In the genomic region with DNA sequence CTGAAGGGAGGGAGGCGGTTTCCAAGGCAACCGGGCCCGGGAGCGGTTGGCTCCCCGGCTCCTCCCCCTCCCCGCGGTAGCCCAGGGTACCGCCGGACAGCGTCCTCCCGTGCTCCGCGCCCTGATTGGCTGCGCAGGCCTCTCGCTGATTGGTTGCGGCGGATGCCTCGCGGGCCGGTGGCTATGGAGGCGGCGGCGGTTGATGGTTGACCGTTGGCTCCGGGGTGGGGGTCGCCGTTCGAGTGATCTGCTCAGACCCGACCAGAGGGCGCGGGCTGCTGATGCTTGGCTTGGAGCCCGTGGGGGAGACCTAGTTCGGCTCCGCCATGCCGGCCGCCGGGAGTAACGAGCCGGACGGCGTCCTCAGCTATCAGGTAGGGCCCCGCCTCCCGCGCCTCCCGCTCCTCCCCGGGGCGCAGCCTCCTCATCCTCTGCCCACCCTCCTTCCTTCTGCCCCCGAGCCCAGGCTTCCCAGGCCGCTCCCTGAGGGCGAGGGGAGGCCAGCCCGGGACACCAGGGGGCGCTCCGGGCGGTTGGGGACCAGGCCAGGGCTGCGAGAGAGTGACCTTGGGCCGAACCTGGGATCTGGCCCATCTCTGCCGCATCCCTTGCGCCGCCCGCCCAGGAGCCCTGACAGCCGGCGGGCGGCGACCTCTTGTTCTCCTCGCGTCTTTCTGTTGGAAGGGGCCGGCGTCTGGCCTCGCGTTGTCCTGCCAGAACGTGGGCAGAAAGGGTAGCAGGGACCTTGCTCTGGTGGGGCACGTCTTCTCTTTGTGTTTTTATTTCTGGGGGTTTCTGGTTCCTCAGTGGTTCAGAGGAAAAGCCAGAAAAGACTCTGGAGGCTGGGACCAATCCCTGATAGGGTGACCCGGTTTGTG, we compare ENCODE assay signal across 8 cellular contexts. TPM values are rescaled to one million over a fixed set of nuclear protein-coding genes. Genes with fewer than 3 reads are reported as not detected.
DNase-seq lines count a peak whose midpoint lies in the region; ATAC-seq, FAIRE-seq and TF ChIP-seq lines count a peak whose summit lies in the region.

A gene (plus strand): TSS at position 170 of the 878 bp plus-strand sequence. CDS start 157 bp downstream, at position 327.

- H3K27me3 ChIP-seq in DND-41 (ENCODE audit: insufficient read depth, low read length, poor library complexity), result no peaks in the 10 kb centered on the region
- H3K27me3 ChIP-seq in GM23248 (replicated peaks; ENCODE audit: insufficient read depth), result no peaks in the 10 kb centered on the region
- H3K27me3 ChIP-seq in neuron (ENCODE audit: insufficient read depth, low read length), result no peaks in the 10 kb centered on the region
- peaks cover 3 to 8% of the 10 kb centered on the region in 2 donors for H3K27me3 ChIP-seq in stomach smooth muscle (ENCODE audit: control insufficient read depth in 1 of 2, insufficient read depth in 2 of 2, low read length in 2 of 2)

- TF ChIP-seq CTCF in DND-41 (IDR thresholded peaks at IDR 0.05; ENCODE audit: borderline replicate concordance, extremely low read depth, low read length, poor library complexity, severe bottlenecking) (peak; percentile 74), LNCAP (IDR thresholded peaks at IDR 0.05) (peak; percentile 79)

- H3K4me2 ChIP-seq in DND-41 (ENCODE audit: insufficient read depth, low read length), result peak within 1 kb of the TSS; percentile 70
- peak within 1 kb of the TSS; percentile 74 for H3K4me2 ChIP-seq in GM23248 (ENCODE audit: unreplicated experiment)

- H3K4me1 ChIP-seq in DND-41 (ENCODE audit: insufficient read depth, low read length), result peaks cover 22% of the 10 kb centered on the region
- H3K4me1 ChIP-seq in GM23248 (ENCODE audit: insufficient read depth), result peaks cover 6% of the 10 kb centered on the region; the same call in 1 of the 2 replicates
- H3K4me1 ChIP-seq in neuron (ENCODE audit: insufficient read depth, low read length), result peaks cover 29% of the 10 kb centered on the region
- H3K4me1 ChIP-seq in stomach smooth muscle (ENCODE audit: control insufficient read depth, insufficient read depth, low read length), result peaks cover 7% of the 10 kb centered on the region

- peak within 1 kb of the TSS; percentile 16 to 62; a peak in 3 of 4 replicates for H3K4me3 ChIP-seq in DND-41 (ENCODE audit: low read depth in 1 of 2, low read length in 2 of 2)
- peak within 1 kb of the TSS; percentile 74 for H3K4me3 ChIP-seq in GM23248
- H3K4me3 ChIP-seq in neuron (ENCODE audit: low read length), result peak within 1 kb of the TSS; percentile 66
- H3K4me3 ChIP-seq in stomach smooth muscle (ENCODE audit: low read length in 2 of 2), result peak within 1 kb of the TSS; percentile 36 to 77

- no peaks in the 10 kb centered on the region for H3K79me2 ChIP-seq in DND-41 (ENCODE audit: insufficient read depth, low read length)
- no peaks in the 10 kb centered on the region for H3K79me2 ChIP-seq in GM23248 (ENCODE audit: insufficient read depth)

- peak; percentile 78 for ATAC-seq in DND-41 (ENCODE audit: insufficient read depth, low read depth)

- no peaks in the 10 kb centered on the region for H4K20me1 ChIP-seq in DND-41 (ENCODE audit: insufficient read depth, low read length)
- no peaks in the 10 kb centered on the region for H4K20me1 ChIP-seq in GM23248 (ENCODE audit: insufficient read depth)

- no peaks in the 10 kb centered on the region for H3K9me2 ChIP-seq in GM23248 (ENCODE audit: insufficient read depth)

- no peak for FAIRE-seq in frontal cortex (lab: Jason Lieb, UNC)

- DNase-seq in DND-41 (peak; percentile 79), GM23248 (peak; percentile 95), SHP77 treated with DMSO at 0.1 percent for 48 hours (lab: John Stamatoyannopoulos, UW) (peak; percentile 86), frontal cortex (ENCODE audit: low spot score in 2 of 2) (peak; percentile 91 to 92)
- peak; percentile 59 for DNase-seq in activated gamma-delta T cell treated with anti-CD3 and anti-CD28 coated beads, Interleukin-2, amount 50 U/mL, for 16 hours (ENCODE audit: low read depth)

- H3K9me3 ChIP-seq in DND-41 (ENCODE audit: insufficient read depth, low read length, severe bottlenecking), result no peaks in the 10 kb centered on the region
- no peaks in the 10 kb centered on the region for H3K9me3 ChIP-seq in GM23248 (ENCODE audit: low read depth)
- H3K9me3 ChIP-seq in neuron (ENCODE audit: low read length), result no peaks in the 10 kb centered on the region
- H3K9me3 ChIP-seq in stomach smooth muscle (ENCODE audit: control insufficient read depth in 2 of 2, low read length in 2 of 2), result no peaks in the 10 kb centered on the region

- H3K36me3 ChIP-seq in DND-41 (ENCODE audit: insufficient read depth, low read length) (no peaks in the 10 kb centered on the region), GM23248 (ENCODE audit: low read depth) (no peaks in the 10 kb centered on the region), neuron (ENCODE audit: insufficient read depth, low read length) (no peaks in the 10 kb centered on the region), stomach smooth muscle (ENCODE audit: control insufficient read depth in 2 of 2, insufficient read depth in 2 of 2, low read length in 2 of 2) (no peaks in the 10 kb centered on the region)

- 3% methylated on average over 63 to 72 of the region's 73 CpGs for WGBS in GM23248 (ENCODE audit: low coverage in 1 of 2, low lambda C conversion rate in 2 of 2, missing lambda C conversion rate in 2 of 2), 2 experiments

- peaks cover 7% of the 10 kb centered on the region for H3F3A ChIP-seq in GM23248 (ENCODE audit: insufficient read depth)

- H3K27ac ChIP-seq in DND-41 (ENCODE audit: low read length) (peak within 1 kb of the TSS; percentile 55), GM23248 (peak within 1 kb of the TSS; percentile 39), stomach smooth muscle (ENCODE audit: low read length) (no peak within 1 kb of the TSS)

- H3K9ac ChIP-seq in DND-41 (ENCODE audit: low read depth, low read length), result peak within 1 kb of the TSS; percentile 51
- peak within 1 kb of the TSS; percentile 65 for H3K9ac ChIP-seq in GM23248
- peak within 1 kb of the TSS in 1 of 2 donors; percentile 2 for H3K9ac ChIP-seq in stomach smooth muscle (ENCODE audit: low read length in 2 of 2)

- in situ Hi-C loops in GM23248 (cut with MboI), result loop anchor here (10.0 kb wide), 1 partner anchor 400 kb away; no protein-coding TSS in a partner anchor

- H2AFZ ChIP-seq in DND-41 (ENCODE audit: low read depth, low read length) (peak within 1 kb of the TSS; percentile 63), GM23248 (peak within 1 kb of the TSS; percentile 91), neuron (ENCODE audit: low read depth, low read length) (peak within 1 kb of the TSS; percentile 77)

RNA-seq across cellular contexts. Expression of the gene that starts here (rescaled TPM):
- total RNA-seq in GM23248 (2014; rRNA removed; shearing (Covaris generic)), result 2.6 and 4.3 TPM in 2 replicates
- polyA plus RNA-seq in GM23248 (2016; fragmentation: Nextera tagmentation; extraction: Ambion mirVana), result 3.1 and 4.6 TPM in 2 replicates
- 25.3 TPM for total RNA-seq in frontal cortex
